Comparison of ENCODE assay signal across 8 cellular contexts in genomic region chr17:8185580-8186445, GRCh38. TPM values are rescaled to one million over a fixed set of nuclear protein-coding genes. Genes with fewer than 3 reads are reported as not detected.
A peak's percentile ranks its signal among the peaks of the same experiment; 100 is the strongest.
DNase-seq lines count a peak whose midpoint lies in the region; ATAC-seq and TF ChIP-seq lines count a peak whose summit lies in the region.

No MANE protein-coding gene starts in this region.

- H3K4me1 ChIP-seq in GM23338 (ENCODE audit: insufficient read depth) (peaks cover 9% of the 10 kb centered on the region), right lobe of liver (peaks cover 0 to 19% (median 3%) of the 10 kb centered on the region in 4 donors)

- peaks cover 10% of the 10 kb centered on the region for H3K4me1 Mint-ChIP-seq in GM23338
- peaks cover 26% of the 10 kb centered on the region for H3K4me1 Mint-ChIP-seq in activated CD4-positive, alpha-beta T cell treated with anti-CD3 and anti-CD28 coated beads, Interleukin-2, amount 10 ng/mL, durations not matched to agents 7 days and 5 days

- WGBS in right lobe of liver (ENCODE audit: insufficient coverage, low coverage, low lambda C conversion rate, missing lambda C conversion rate): 1% methylated on average over 30 of the region's 44 CpGs

- H3K36me3 ChIP-seq in GM23338 (ENCODE audit: insufficient read depth): no peaks in the 10 kb centered on the region
- H3K36me3 ChIP-seq in right lobe of liver: no peaks in the 10 kb centered on the region

- H2AFZ ChIP-seq in GM23338: peak overlapping the region; percentile 98

- no peaks in the 10 kb centered on the region; the same call in 2 of the 3 replicates for H3K9me3 Mint-ChIP-seq in GM23338
- H3K9me3 Mint-ChIP-seq in activated CD4-positive, alpha-beta T cell treated with anti-CD3 and anti-CD28 coated beads, Interleukin-2, amount 10 ng/mL, durations not matched to agents 7 days and 5 days: no peaks in the 10 kb centered on the region

- no peaks in the 10 kb centered on the region for H3K79me2 ChIP-seq in GM23338 (replicated peaks; ENCODE audit: insufficient read depth)

- H3F3A ChIP-seq in GM23338 (replicated peaks; ENCODE audit: low read depth): peaks cover 9% of the 10 kb centered on the region

- peak; percentile 92 for DNase-seq in Ammon's horn (ENCODE audit: low spot score)
- DNase-seq in GM23338 (ENCODE audit: low spot score): peak; percentile 80
- DNase-seq in NCI-H345 treated with DMSO at 0.1 percent for 48 hours (lab: John Stamatoyannopoulos, UW; ENCODE audit: unreplicated experiment): peak; percentile 63
- peak; percentile 85 for DNase-seq in activated CD4-positive, alpha-beta T cell treated with anti-CD3 and anti-CD28 coated beads, Interleukin-2, amount 10 ng/mL, durations not matched to agents 7 days and 5 days
- DNase-seq in dorsolateral prefrontal cortex: peak; percentile 87 to 94 (median 90)
- DNase-seq in right lobe of liver: peak; percentile 87 to 88 (median 87)
- DNase-seq in stimulated activated CD4-positive, alpha-beta T cell treated with anti-CD3 and anti-CD28 coated beads, Interleukin-4, amount 100 ng/mL, for 1 hour: peak; percentile 92

- H3K36me3 Mint-ChIP-seq in GM23338 (ENCODE audit: low read depth): no peaks in the 10 kb centered on the region; the same call in 2 of the 3 replicates
- H3K36me3 Mint-ChIP-seq in activated CD4-positive, alpha-beta T cell treated with anti-CD3 and anti-CD28 coated beads, Interleukin-2, amount 10 ng/mL, durations not matched to agents 7 days and 5 days (ENCODE audit: low read depth): no peaks in the 10 kb centered on the region

- peaks cover 13% of the 10 kb centered on the region for H3K27me3 ChIP-seq in GM23338 (ENCODE audit: insufficient read depth)
- H3K27me3 ChIP-seq in dorsolateral prefrontal cortex: no peaks in the 10 kb centered on the region
- H3K27me3 ChIP-seq in right lobe of liver: no peaks in the 10 kb centered on the region

- H3K4me3 Mint-ChIP-seq in GM23338: no peak overlapping the region
- no peak overlapping the region for H3K4me3 Mint-ChIP-seq in activated CD4-positive, alpha-beta T cell treated with anti-CD3 and anti-CD28 coated beads, Interleukin-2, amount 10 ng/mL, durations not matched to agents 7 days and 5 days

- no peak overlapping the region for H3K27ac ChIP-seq in GM23338 (ENCODE audit: low read depth)
- peak overlapping the region; percentile 87 to 100 (median 98) for H3K27ac ChIP-seq in dorsolateral prefrontal cortex
- H3K27ac ChIP-seq in right lobe of liver: peak overlapping the region; percentile 54 to 92 (median 77)

- H3K9me3 ChIP-seq in right lobe of liver: no peaks in the 10 kb centered on the region

- H3K27ac Mint-ChIP-seq in GM23338: no peak overlapping the region
- no peak overlapping the region for H3K27ac Mint-ChIP-seq in activated CD4-positive, alpha-beta T cell treated with anti-CD3 and anti-CD28 coated beads, Interleukin-2, amount 10 ng/mL, durations not matched to agents 7 days and 5 days

- ATAC-seq in GM23338 (peak; percentile 27), right lobe of liver (peak; percentile 23 to 52 (median 38)), GM21717 (IDR thresholded peaks at IDR 0.05; ENCODE audit: unreplicated experiment) (no peak)

- peaks cover 22% of the 10 kb centered on the region for H3K27me3 Mint-ChIP-seq in GM23338 (ENCODE audit: insufficient read depth, low read depth, poor library complexity)
- peaks cover 7% of the 10 kb centered on the region for H3K27me3 Mint-ChIP-seq in activated CD4-positive, alpha-beta T cell treated with anti-CD3 and anti-CD28 coated beads, Interleukin-2, amount 10 ng/mL, durations not matched to agents 7 days and 5 days

- H3K4me3 ChIP-seq in GM23338 (peak overlapping the region; percentile 100), dorsolateral prefrontal cortex (peak overlapping the region; percentile 62 to 99 (median 90)), right lobe of liver (peak overlapping the region; percentile 64 to 72 (median 71))

- TF ChIP-seq CTCF in GM23338 (conservative IDR thresholded peaks at IDR 0.05; ENCODE audit: low read depth in 2 of 2) (no peak), dorsolateral prefrontal cortex (IDR thresholded peaks at IDR 0.05 in 54 of 56, conservative IDR thresholded peaks at IDR 0.05 in 2 of 56; ENCODE audit: low read depth in 1 of 56, partially characterized antibody in 56 of 56) (no peak), right lobe of liver (IDR thresholded peaks at IDR 0.05) (no peak)

- no peaks in the 10 kb centered on the region for H3K9me2 ChIP-seq in GM23338 (ENCODE audit: insufficient read depth)

- POLR2A ChIA-PET in activated CD4-positive, alpha-beta T cell treated with anti-CD3 and anti-CD28 coated beads, Interleukin-2, amount 10 ng/mL, durations not matched to agents 7 days and 5 days (lab: Charles Lee): interaction anchor here (0.6 kb wide), 1 partner anchor 38 kb away, joined by 4 read pairs; no protein-coding TSS in a partner anchor

- CTCF ChIA-PET in activated CD4-positive, alpha-beta T cell treated with anti-CD3 and anti-CD28 coated beads, Interleukin-2, amount 10 ng/mL, durations not matched to agents 7 days and 5 days (lab: Charles Lee): interaction anchor here (0.6 to 2.9 kb wide), 11 partner anchors 8 to 66 kb away, joined by 3 to 9 read pairs (median 5); no protein-coding TSS in a partner anchor

- H4K20me1 ChIP-seq in GM23338 (replicated peaks; ENCODE audit: insufficient read depth): no peaks in the 10 kb centered on the region

- H3K4me2 ChIP-seq in GM23338: peak overlapping the region; percentile 77

- TF ChIP-seq POLR2A in right lobe of liver (IDR thresholded peaks at IDR 0.05): peak; percentile 37

- intact Hi-C loops in dorsolateral prefrontal cortex (cut with DNase I): loop anchor here (1.0 to 2.0 kb wide), 4 partner anchors 31 to 66 kb away; partner anchors contain the start of genes CTC1 (in 1 of the 2) and PFAS (in 1 of the 2)
- intact Hi-C loops in right lobe of liver (cut with DNase I): no loop called here

TF ChIP-seq in GM23338, 12 proteins besides CTCF, POLR2A, EP300 and RAD21:
- peak; percentile 54 for TF ChIP-seq CREB1 (CRISPR knock-in tag; IDR thresholded peaks at IDR 0.05; ENCODE audit: low read depth)
- TF ChIP-seq STAT1 (IDR thresholded peaks at IDR 0.05; ENCODE audit: unreplicated experiment): no peak
TF ChIP-seq in GM23338: peak in this region for 1.

RNA-seq across cellular contexts. Expression of gene BORCS6, which starts 4.2 kb away (rescaled TPM):
- total RNA-seq in GM23338 (2014; rRNA removed; shearing (Covaris generic)): 3.9 and 7.1 TPM in 2 replicates
- 1.8 and 2.1 TPM in 2 replicates for polyA plus RNA-seq in GM23338 (2016; fragmentation: Nextera tagmentation; extraction: Ambion mirVana)
- 10 to 100 TPM; 12.2 to 12.9 TPM for total RNA-seq in activated CD4-positive, alpha-beta T cell treated with anti-CD3 and anti-CD28 coated beads, Interleukin-2, amount 10 ng/mL, durations not matched to agents 7 days and 5 days
- total RNA-seq in dorsolateral prefrontal cortex (10 to 100 TPM in 5 of 120 experiments, 1 to 10 TPM in 115; 5.2 to 10.9 (median 8.0) TPM), right lobe of liver (1 to 10 TPM; 3.1 to 5.3 (median 4.2) TPM)

RNA-seq across cellular contexts. Expression of gene TMEM107, which starts 9.6 kb away (rescaled TPM):
- 11.0 and 20.4 TPM in 2 replicates for total RNA-seq in GM23338 (2014; rRNA removed; shearing (Covaris generic))
- 10.8 and 16.3 TPM in 2 replicates for polyA plus RNA-seq in GM23338 (2016; fragmentation: Nextera tagmentation; extraction: Ambion mirVana)
- 10 to 100 TPM; 34.8 to 37.2 TPM for total RNA-seq in activated CD4-positive, alpha-beta T cell treated with anti-CD3 and anti-CD28 coated beads, Interleukin-2, amount 10 ng/mL, durations not matched to agents 7 days and 5 days
- total RNA-seq in dorsolateral prefrontal cortex (10 to 100 TPM in 119 of 120 experiments, 1 to 10 TPM in 1; 9.1 to 25.9 (median 17.1) TPM), right lobe of liver (1 to 10 TPM; 2.3 to 5.0 (median 3.4) TPM)

RNA-seq across cellular contexts. Expression of gene VAMP2, which starts 23.1 kb away (rescaled TPM):
- total RNA-seq in GM23338 (2014; rRNA removed; shearing (Covaris generic)): 6.9 and 9.8 TPM in 2 replicates
- 25.4 and 32.3 TPM in 2 replicates for polyA plus RNA-seq in GM23338 (2016; fragmentation: Nextera tagmentation; extraction: Ambion mirVana)
- 10 to 100 TPM; 71.1 to 79.1 TPM for total RNA-seq in activated CD4-positive, alpha-beta T cell treated with anti-CD3 and anti-CD28 coated beads, Interleukin-2, amount 10 ng/mL, durations not matched to agents 7 days and 5 days
- 100 to 1,000 TPM; 264 to 763 (median 490) TPM for total RNA-seq in dorsolateral prefrontal cortex
- total RNA-seq in right lobe of liver: 10 to 100 TPM in 4 of 6 experiments, 1 to 10 TPM in 2; 4.4 to 18.6 (median 13.2) TPM

RNA-seq across cellular contexts. Expression of gene AURKB, which starts 24.6 kb away (rescaled TPM):
- 128 and 135 TPM in 2 replicates for total RNA-seq in GM23338 (2014; rRNA removed; shearing (Covaris generic))
- 202 and 212 TPM in 2 replicates for polyA plus RNA-seq in GM23338 (2016; fragmentation: Nextera tagmentation; extraction: Ambion mirVana)
- 100 to 1,000 TPM; 188 to 224 TPM for total RNA-seq in activated CD4-positive, alpha-beta T cell treated with anti-CD3 and anti-CD28 coated beads, Interleukin-2, amount 10 ng/mL, durations not matched to agents 7 days and 5 days
- total RNA-seq in dorsolateral prefrontal cortex (1 to 10 TPM in 8 of 120 experiments, under 1 TPM in 4, not detected in 108; 0.75 to 3.8 (median 1.2) TPM), right lobe of liver (1 to 10 TPM in 4 of 6 experiments, under 1 TPM in 2; 0.26 to 3.9 (median 1.5) TPM)

RNA-seq across cellular contexts. Expression of gene PER1, which starts 33.6 kb away (rescaled TPM):
- total RNA-seq in GM23338 (2014; rRNA removed; shearing (Covaris generic)): 36.1 and 40.5 TPM in 2 replicates
- polyA plus RNA-seq in GM23338 (2016; fragmentation: Nextera tagmentation; extraction: Ambion mirVana): 12.2 and 12.4 TPM in 2 replicates
- 10 to 100 TPM; 26.9 to 28.7 TPM for total RNA-seq in activated CD4-positive, alpha-beta T cell treated with anti-CD3 and anti-CD28 coated beads, Interleukin-2, amount 10 ng/mL, durations not matched to agents 7 days and 5 days
- total RNA-seq in dorsolateral prefrontal cortex (100 to 1,000 TPM in 74 of 120 experiments, 10 to 100 TPM in 46; 46.9 to 218 (median 112) TPM), right lobe of liver (100 to 1,000 TPM in 1 of 6 experiments, 10 to 100 TPM in 5; 25.7 to 118 (median 55.2) TPM)

Comparison
In these comparisons a context has a peak if more than half of its experiments do, and no peak if none do; other contexts are left out.
1. intact Hi-C loops: an anchor here in dorsolateral prefrontal cortex (1.0 to 2.0 kb wide); none called in right lobe of liver.